Comparison of ENCODE assay signal across 27 cellular contexts in the genomic region with DNA sequence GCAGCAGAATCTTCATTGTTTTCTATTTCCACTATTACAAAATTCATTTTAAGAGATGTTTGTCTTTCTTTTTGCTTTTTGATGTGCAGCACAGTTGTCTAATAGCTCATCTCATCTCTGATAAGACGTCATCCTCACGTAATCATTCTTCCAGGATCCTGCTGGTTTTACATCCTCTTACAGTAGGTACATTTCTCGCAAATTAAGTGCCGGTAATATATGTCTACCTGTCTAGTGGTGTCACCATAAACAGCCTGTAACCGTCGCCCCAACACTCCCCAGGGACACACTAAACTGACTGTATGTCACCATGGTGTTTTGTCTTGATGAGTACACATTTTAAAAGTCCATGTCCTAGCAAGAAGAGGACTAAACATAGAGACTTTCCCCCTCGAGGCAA.
A peak's percentile ranks its signal among the peaks of the same experiment; 100 is the strongest.
DNase-seq lines count a peak whose midpoint lies in the region; ATAC-seq, FAIRE-seq and TF ChIP-seq lines count a peak whose summit lies in the region.
"Had no signal": no experiment of that assay in that cellular context is flagged by ENCODE, and none has a peak within 500 bp of the region (broad histone marks: within the 10 kb centered on the region; RNA-seq: fewer than 3 reads in every experiment).

No MANE protein-coding gene starts in this region.

- H3K27ac Mint-ChIP-seq in CD14-positive monocyte (no peak overlapping the region), glutamatergic neuron (ENCODE audit: unreplicated experiment) (peak overlapping the region; percentile 4)
- H3K27ac Mint-ChIP-seq in activated naive CD8-positive, alpha-beta T cell treated with anti-CD3 and anti-CD28 coated beads for 36 hours = no peak overlapping the region
- H3K27ac Mint-ChIP-seq: B cell; CD4-positive, alpha-beta memory T cell; CD4-positive, CD25-positive, alpha-beta regulatory T cell; CD8-positive, alpha-beta memory T cell had no signal

- no peak overlapping the region for H3K4me3 ChIP-seq in A549
- no peak overlapping the region for H3K4me3 ChIP-seq in thyroid gland (replicated peaks in 1 of 3)
- H3K4me3 ChIP-seq: BLaER1 treated with 17β-estradiol and CSF1 and Interleukin-3, amounts not matched to agents 10 nM and 100 nM; GM12878 had no signal

- peak; percentile 46 for FAIRE-seq in A549 (lab: Jason Lieb, UNC)
- FAIRE-seq: A204.1, GM12878, GM12892, GM18507 had no signal

- H3K36me3 ChIP-seq in thyroid gland = no peaks in the 10 kb centered on the region
- H3K36me3 ChIP-seq: BLaER1 treated with 17β-estradiol and CSF1 and Interleukin-3, amounts not matched to agents 10 nM and 100 nM had no signal

- H3K4me1 ChIP-seq in A549 = no peaks in the 10 kb centered on the region
- no peaks in the 10 kb centered on the region for H3K4me1 ChIP-seq in thyroid gland
- H3K4me1 ChIP-seq: BLaER1 treated with 17β-estradiol and CSF1 and Interleukin-3, amounts not matched to agents 10 nM and 100 nM had no signal

- no peak overlapping the region for H3K4me3 Mint-ChIP-seq in CD14-positive monocyte
- H3K4me3 Mint-ChIP-seq in glutamatergic neuron (ENCODE audit: unreplicated experiment) = no peak overlapping the region
- no peak overlapping the region for H3K4me3 Mint-ChIP-seq in activated naive CD8-positive, alpha-beta T cell treated with anti-CD3 and anti-CD28 coated beads for 36 hours
- H3K4me3 Mint-ChIP-seq: B cell; CD4-positive, alpha-beta memory T cell; CD4-positive, CD25-positive, alpha-beta regulatory T cell; CD8-positive, alpha-beta memory T cell had no signal

- intact Hi-C loops in CD14-positive monocyte (cut with micrococcal nuclease) (no loop called here), posterior vena cava (cut with DNase I) (no loop called here), thyroid gland (cut with DNase I) (no loop called here)

- peaks cover 0 to 3% (median 2%) of the 10 kb centered on the region in 3 donors for H3K27me3 Mint-ChIP-seq in CD14-positive monocyte (ENCODE audit: low read depth in 3 of 3)
- peaks cover 13% of the 10 kb centered on the region for H3K27me3 Mint-ChIP-seq in glutamatergic neuron (ENCODE audit: unreplicated experiment)
- H3K27me3 Mint-ChIP-seq in activated naive CD8-positive, alpha-beta T cell treated with anti-CD3 and anti-CD28 coated beads for 36 hours = peaks cover 7% of the 10 kb centered on the region
- H3K27me3 Mint-ChIP-seq: B cell; CD4-positive, CD25-positive, alpha-beta regulatory T cell had no signal

- WGBS in A549 (ENCODE audit: missing lambda C conversion rate) = 12% methylated on average over 7 of the region's 7 CpGs
- WGBS in thyroid gland, 2 donors = 78 to 79% methylated on average over 7 of the region's 7 CpGs

- TF ChIP-seq CTCF in A549 (IDR thresholded peaks at IDR 0.05) (no peak), CD14-positive monocyte (IDR thresholded peaks at IDR 0.05) (no peak), glutamatergic neuron (IDR thresholded peaks at IDR 0.05; ENCODE audit: partially characterized antibody, unreplicated experiment) (no peak), thyroid gland (IDR thresholded peaks at IDR 0.05) (no peak)

- TF ChIP-seq EP300 in A549 (IDR thresholded peaks at IDR 0.05) = no peak

- no peak overlapping the region for H3K4me2 ChIP-seq in A549
- H3K4me2 ChIP-seq: BLaER1 treated with 17β-estradiol and CSF1 and Interleukin-3, amounts not matched to agents 10 nM and 100 nM had no signal

- TF ChIP-seq POLR2A in A549 (IDR thresholded peaks at IDR 0.05; ENCODE audit: low read length) (no peak), thyroid gland (IDR thresholded peaks at IDR 0.05) (no peak)

- H3K9me3 ChIP-seq in A549 = peaks cover 10% of the 10 kb centered on the region; the same call in 1 of the 3 replicates
- H3K9me3 ChIP-seq in thyroid gland = no peaks in the 10 kb centered on the region

- peaks cover 0 to 9% (median 5%) of the 10 kb centered on the region in 7 donors for H3K9me3 Mint-ChIP-seq in CD14-positive monocyte
- H3K9me3 Mint-ChIP-seq in glutamatergic neuron (ENCODE audit: unreplicated experiment) = peaks cover 10% of the 10 kb centered on the region
- H3K9me3 Mint-ChIP-seq in activated naive CD8-positive, alpha-beta T cell treated with anti-CD3 and anti-CD28 coated beads for 36 hours = no peaks in the 10 kb centered on the region
- H3K9me3 Mint-ChIP-seq: CD8-positive, alpha-beta memory T cell had no signal

- TF ChIP-seq RAD21 in A549 (conservative IDR thresholded peaks at IDR 0.05 in 1 of 2, IDR thresholded peaks at IDR 0.05 in 1 of 2) = no peak

- CTCF ChIA-PET in A549 (lab: Yijun Ruan, JAX) = interaction anchor here (1.4 kb wide), 1 partner anchor 9 kb away, joined by 5 read pairs; no protein-coding TSS in a partner anchor

- no peak for ATAC-seq in A549
- ATAC-seq: GM12878 had no signal

- POLR2A ChIA-PET in A549 (lab: Yijun Ruan, JAX) = no interaction called here

- H3K27ac ChIP-seq in A549 (no peak overlapping the region), thyroid gland (no peak overlapping the region)
- H3K27ac ChIP-seq: BLaER1 treated with 17β-estradiol and CSF1 and Interleukin-3, amounts not matched to agents 10 nM and 100 nM; C4-2B had no signal

- H3K27me3 ChIP-seq in thyroid gland = no peaks in the 10 kb centered on the region
- H3K27me3 ChIP-seq: BLaER1 treated with 17β-estradiol and CSF1 and Interleukin-3, amounts not matched to agents 10 nM and 100 nM had no signal

- no peak for DNase-seq in A549 (ENCODE audit: low read depth in 1 of 2, low spot score in 1 of 2)
- peak; percentile 8 for DNase-seq in CD14-positive monocyte (ENCODE audit: low spot score)
- no peak for DNase-seq in glutamatergic neuron
- DNase-seq in posterior vena cava (ENCODE audit: low spot score) = peak; percentile 6
- no peak for DNase-seq in activated naive CD8-positive, alpha-beta T cell treated with anti-CD3 and anti-CD28 coated beads for 36 hours
- DNase-seq in thyroid gland = no peak
- DNase-seq in GOT3 (lab: John Stamatoyannopoulos, UW) = no peak
- DNase-seq: 8988T; AML-193; CD4-positive, alpha-beta memory T cell; CD4-positive, CD25-positive, alpha-beta regulatory T cell; CD8-positive, alpha-beta memory T cell; COR-L47; DMS 273 treated with DMSO at 0.1 percent for 48 hours; DMS153; DMS53; DMS79; DND-41; EL; GDM1 had no signal

- H3K4me1 Mint-ChIP-seq in CD14-positive monocyte (no peaks in the 10 kb centered on the region), glutamatergic neuron (ENCODE audit: low read depth, unreplicated experiment) (no peaks in the 10 kb centered on the region)
- no peaks in the 10 kb centered on the region for H3K4me1 Mint-ChIP-seq in activated naive CD8-positive, alpha-beta T cell treated with anti-CD3 and anti-CD28 coated beads for 36 hours
- H3K4me1 Mint-ChIP-seq: B cell; CD4-positive, alpha-beta memory T cell; CD4-positive, CD25-positive, alpha-beta regulatory T cell; CD8-positive, alpha-beta memory T cell had no signal

- H3K36me3 Mint-ChIP-seq in CD14-positive monocyte (no peaks in the 10 kb centered on the region), glutamatergic neuron (ENCODE audit: unreplicated experiment) (peaks cover 22% of the 10 kb centered on the region)
- H3K36me3 Mint-ChIP-seq in activated naive CD8-positive, alpha-beta T cell treated with anti-CD3 and anti-CD28 coated beads for 36 hours = no peaks in the 10 kb centered on the region
- H3K36me3 Mint-ChIP-seq: CD4-positive, alpha-beta memory T cell; CD4-positive, CD25-positive, alpha-beta regulatory T cell; CD8-positive, alpha-beta memory T cell had no signal

TF ChIP-seq in A549, 52 proteins besides CTCF, POLR2A, EP300 and RAD21:
- TF ChIP-seq, protein P1, sequence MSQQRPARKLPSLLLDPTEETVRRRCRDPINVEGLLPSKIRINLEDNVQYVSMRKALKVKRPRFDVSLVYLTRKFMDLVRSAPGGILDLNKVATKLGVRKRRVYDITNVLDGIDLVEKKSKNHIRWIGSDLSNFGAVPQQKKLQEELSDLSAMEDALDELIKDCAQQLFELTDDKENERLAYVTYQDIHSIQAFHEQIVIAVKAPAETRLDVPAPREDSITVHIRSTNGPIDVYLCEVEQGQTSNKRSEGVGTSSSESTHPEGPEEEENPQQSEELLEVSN (IDR thresholded peaks at IDR 0.05; ENCODE audit: borderline replicate concordance, low read depth) = no peak
- TF ChIP-seq, protein P2, sequence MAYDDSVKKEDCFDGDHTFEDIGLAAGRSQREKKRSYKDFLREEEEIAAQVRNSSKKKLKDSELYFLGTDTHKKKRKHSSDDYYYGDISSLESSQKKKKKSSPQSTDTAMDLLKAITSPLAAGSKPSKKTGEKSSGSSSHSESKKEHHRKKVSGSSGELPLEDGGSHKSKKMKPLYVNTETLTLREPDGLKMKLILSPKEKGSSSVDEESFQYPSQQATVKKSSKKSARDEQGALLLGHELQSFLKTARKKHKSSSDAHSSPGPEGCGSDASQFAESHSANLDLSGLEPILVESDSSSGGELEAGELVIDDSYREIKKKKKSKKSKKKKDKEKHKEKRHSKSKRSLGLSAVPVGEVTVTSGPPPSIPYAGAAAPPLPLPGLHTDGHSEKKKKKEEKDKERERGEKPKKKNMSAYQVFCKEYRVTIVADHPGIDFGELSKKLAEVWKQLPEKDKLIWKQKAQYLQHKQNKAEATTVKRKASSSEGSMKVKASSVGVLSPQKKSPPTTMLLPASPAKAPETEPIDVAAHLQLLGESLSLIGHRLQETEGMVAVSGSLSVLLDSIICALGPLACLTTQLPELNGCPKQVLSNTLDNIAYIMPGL (CRISPR knock-in tag; IDR thresholded peaks at IDR 0.05; ENCODE audit: borderline replicate concordance) = no peak
- TF ChIP-seq, protein P3, sequence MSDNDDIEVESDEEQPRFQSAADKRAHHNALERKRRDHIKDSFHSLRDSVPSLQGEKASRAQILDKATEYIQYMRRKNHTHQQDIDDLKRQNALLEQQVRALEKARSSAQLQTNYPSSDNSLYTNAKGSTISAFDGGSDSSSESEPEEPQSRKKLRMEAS (IDR thresholded peaks at IDR 0.05) = no peak
- TF ChIP-seq BCL3 (IDR thresholded peaks at IDR 0.05) (no peak), PHF8 (IDR thresholded peaks at IDR 0.05; ENCODE audit: borderline replicate concordance, low read depth) (no peak), GATA3 (IDR thresholded peaks at IDR 0.05; ENCODE audit: borderline replicate concordance) (no peak), EHMT2 (IDR thresholded peaks at IDR 0.05; ENCODE audit: low read depth) (no peak), HDAC2 (IDR thresholded peaks at IDR 0.05) (no peak), BHLHE40 (IDR thresholded peaks at IDR 0.05; ENCODE audit: low read depth, low read length) (no peak), ZC3H11A (IDR thresholded peaks at IDR 0.05) (no peak)

Comparison
In these comparisons a context has a peak if more than half of its experiments do, and no peak if none do; other contexts are left out.
1. DNase-seq: peak in CD14-positive monocyte (single experiment) and posterior vena cava (single experiment); none in A549 (0 of 2), glutamatergic neuron (single experiment), activated naive CD8-positive, alpha-beta T cell treated with anti-CD3 and anti-CD28 coated beads for 36 hours (single experiment), thyroid gland (0 of 2) and GOT3 (single experiment).